ENCODE assay signal across 18 cellular contexts in genomic region chr7:92043098-92043497, GRCh38.
"Had no signal": no experiment of that assay in that cellular context is flagged by ENCODE, and none has a peak within 500 bp of the region (broad histone marks: within the 10 kb centered on the region; RNA-seq: fewer than 3 reads in every experiment).

No MANE protein-coding gene starts in this region.

- H3K27ac ChIP-seq: foreskin keratinocyte, prostate gland had no signal

- H3K4me3 ChIP-seq: prostate gland, tibial nerve had no signal

- H3K27me3 Mint-ChIP-seq: activated CD4-positive, alpha-beta T cell treated with anti-CD3 and anti-CD28 coated beads, Interleukin-2, amount 10 ng/mL, durations not matched to agents 24 days and 14 days; activated naive CD8-positive, alpha-beta T cell; memory B cell; natural killer cell treated with Interleukin-12 subunit alpha and Interleukin-12 subunit beta and Interleukin-15 and Interleukin-18, amount 100 ng/mL, for 72 hours; stimulated activated memory B cell treated with anti-CD40 and anti-IgM and Interleukin-4, amounts not matched to agents 10 μg/mL and 1 μg/mL and 100 μg/mL, for 72 hours had no signal

- DNase-seq: activated CD4-positive, alpha-beta T cell treated with anti-CD3 and anti-CD28 coated beads, Interleukin-2, amount 10 ng/mL, durations not matched to agents 24 days and 14 days; activated CD4-positive, CD25-positive, alpha-beta regulatory T cell; activated CD8-positive, alpha-beta memory T cell treated with anti-CD3 and anti-CD28 coated beads, Interleukin-2, amount 50 U/mL, for 48 hours; activated gamma-delta T cell treated with Interleukin-2 at 50 U/mL for 16 hours; amniotic stem cell; central memory CD4-positive, alpha-beta T cell; cortex of kidney; effector CD4-positive, alpha-beta T cell; foreskin keratinocyte; islet precursor cell; stimulated activated CD4-positive, alpha-beta T cell treated with anti-CD3 and anti-CD28 coated beads, Interleukin-2, amount 100 ng/mL, for 48 hours; T-helper 2 cell had no signal

- H3K36me3 ChIP-seq: prostate gland had no signal

- H3K4me3 Mint-ChIP-seq: activated CD4-positive, alpha-beta T cell treated with anti-CD3 and anti-CD28 coated beads, Interleukin-2, amount 10 ng/mL, durations not matched to agents 24 days and 14 days; activated naive CD8-positive, alpha-beta T cell; memory B cell; natural killer cell treated with Interleukin-12 subunit alpha and Interleukin-12 subunit beta and Interleukin-15 and Interleukin-18, amount 100 ng/mL, for 72 hours; stimulated activated memory B cell treated with anti-CD40 and anti-IgM and Interleukin-4, amounts not matched to agents 10 μg/mL and 1 μg/mL and 100 μg/mL, for 72 hours had no signal

- ATAC-seq: foreskin keratinocyte; natural killer cell treated with Interleukin-12 subunit alpha and Interleukin-12 subunit beta and Interleukin-15 and Interleukin-18, amount 100 ng/mL, for 72 hours; stimulated activated memory B cell treated with anti-CD40 and anti-IgM and Interleukin-4, amounts not matched to agents 10 μg/mL and 1 μg/mL and 100 μg/mL, for 72 hours had no signal

- H3K27me3 ChIP-seq: foreskin keratinocyte, tibial nerve had no signal

- H3K9me3 Mint-ChIP-seq: activated CD4-positive, alpha-beta T cell treated with anti-CD3 and anti-CD28 coated beads, Interleukin-2, amount 10 ng/mL, durations not matched to agents 24 days and 14 days; memory B cell; natural killer cell treated with Interleukin-12 subunit alpha and Interleukin-12 subunit beta and Interleukin-15 and Interleukin-18, amount 100 ng/mL, for 72 hours; stimulated activated memory B cell treated with anti-CD40 and anti-IgM and Interleukin-4, amounts not matched to agents 10 μg/mL and 1 μg/mL and 100 μg/mL, for 72 hours had no signal

- H3K4me1 Mint-ChIP-seq: activated CD4-positive, alpha-beta T cell treated with anti-CD3 and anti-CD28 coated beads, Interleukin-2, amount 10 ng/mL, durations not matched to agents 24 days and 14 days; memory B cell; stimulated activated memory B cell treated with anti-CD40 and anti-IgM and Interleukin-4, amounts not matched to agents 10 μg/mL and 1 μg/mL and 100 μg/mL, for 72 hours had no signal

- H3K4me1 ChIP-seq: prostate gland, tibial nerve had no signal

- H3K9me3 ChIP-seq: prostate gland, tibial nerve had no signal

- H3K27ac Mint-ChIP-seq: activated CD4-positive, alpha-beta T cell treated with anti-CD3 and anti-CD28 coated beads, Interleukin-2, amount 10 ng/mL, durations not matched to agents 24 days and 14 days; activated naive CD8-positive, alpha-beta T cell; memory B cell; natural killer cell treated with Interleukin-12 subunit alpha and Interleukin-12 subunit beta and Interleukin-15 and Interleukin-18, amount 100 ng/mL, for 72 hours; stimulated activated memory B cell treated with anti-CD40 and anti-IgM and Interleukin-4, amounts not matched to agents 10 μg/mL and 1 μg/mL and 100 μg/mL, for 72 hours had no signal
